Comparison of ENCODE assay signal across 1 cellular context in the genomic region with DNA sequence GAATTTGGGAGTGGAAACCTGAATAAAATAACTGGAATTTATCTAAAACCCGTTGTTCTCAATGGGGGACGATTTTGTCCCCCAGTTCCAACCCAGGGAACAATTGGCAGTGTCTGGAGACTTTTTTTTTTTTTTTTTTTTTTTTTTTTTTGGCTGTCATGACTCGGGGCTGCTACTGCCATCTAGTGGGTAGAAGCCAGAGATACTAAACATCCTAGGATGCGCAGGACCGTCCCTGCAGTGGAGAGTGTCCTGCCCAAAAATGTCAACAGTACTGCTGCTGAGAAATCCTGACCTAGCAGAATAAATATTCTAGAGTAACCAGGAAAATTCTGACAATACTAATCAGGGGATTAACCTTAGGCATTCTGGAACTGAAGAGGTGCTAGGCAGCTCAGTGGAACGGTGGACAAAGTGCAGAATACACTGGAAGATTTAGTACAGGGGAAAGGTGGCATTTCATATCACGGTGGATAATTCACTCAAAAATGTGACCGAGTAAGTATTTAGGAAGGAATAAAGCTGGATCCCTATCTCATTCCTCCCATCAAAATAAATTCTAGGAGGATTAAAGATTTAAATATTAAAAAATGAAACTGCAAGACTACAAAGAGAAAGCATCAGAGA.
TF ChIP-seq lines count a peak whose summit lies in the region.

No MANE protein-coding gene starts in this region.

TF ChIP-seq in K562, 482 proteins besides CTCF, POLR2A, EP300 and RAD21 (continued from another document):
- peak; percentile 99 for TF ChIP-seq ZNF384 (IDR thresholded peaks at IDR 0.05; ENCODE audit: low read depth, low read length)
- TF ChIP-seq ZNF282 (CRISPR knock-in tag; IDR thresholded peaks at IDR 0.05): no peak
- no peak for TF ChIP-seq ZNF311 (CRISPR knock-in tag; IDR thresholded peaks at IDR 0.05)
- no peak for TF ChIP-seq TAF7 (tag; IDR thresholded peaks at IDR 0.05)
